ENCODE assay signal across 8 cellular contexts in the genomic region with DNA sequence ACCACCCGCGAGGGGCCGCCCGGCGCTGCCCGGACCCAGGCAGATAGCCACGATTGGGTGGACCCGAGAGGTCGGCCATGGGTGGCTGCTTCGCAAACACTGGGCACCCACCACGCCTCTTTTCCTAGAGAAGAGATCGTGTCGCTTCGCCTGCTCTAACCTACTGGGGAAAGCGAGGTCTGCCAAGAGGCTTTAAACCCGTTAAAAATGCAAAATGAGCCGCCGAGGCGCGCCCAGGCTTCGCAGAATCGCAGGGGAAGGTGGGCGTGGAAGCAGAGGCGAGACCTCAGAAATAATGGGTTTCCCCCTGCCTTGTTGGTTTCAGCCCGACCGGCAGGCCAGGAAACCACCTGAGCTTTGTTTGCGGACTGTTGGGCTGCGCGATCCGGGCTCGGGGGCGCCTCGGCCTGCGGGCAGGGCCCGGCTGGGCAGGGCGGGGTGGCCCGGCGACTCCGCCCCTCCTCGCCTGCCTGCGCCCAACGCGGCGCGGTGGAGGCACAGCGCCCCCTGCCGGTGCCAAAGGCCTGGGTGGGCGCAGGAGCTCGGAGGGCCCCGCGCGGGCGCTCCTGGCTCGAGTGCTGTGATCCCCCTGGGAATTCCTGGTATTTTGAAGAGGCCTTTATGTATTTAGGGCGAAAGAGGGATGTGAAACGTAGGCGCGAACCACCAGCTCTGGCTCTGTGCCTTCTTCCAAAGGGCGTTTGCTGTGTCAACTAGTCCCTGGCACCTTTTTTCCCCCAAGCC.
DNase-seq lines count a peak whose midpoint lies in the region; ATAC-seq lines count a peak whose summit lies in the region.

No MANE protein-coding gene starts in this region.

- peak; percentile 95 for DNase-seq in AG20443 (ENCODE audit: low spot score)
- peak; percentile 95 for DNase-seq in NCI-H345 (lab: John Stamatoyannopoulos, UW)
- DNase-seq in activated CD4-positive, alpha-beta T cell treated with anti-CD3 and anti-CD28 coated beads for 4 hours: peak; percentile 53 to 64
- DNase-seq in left kidney (ENCODE audit: low read depth, low spot score): peak; percentile 97
- DNase-seq in stimulated activated CD4-positive, alpha-beta T cell treated with anti-CD3 and anti-CD28 coated beads, Interleukin-2, amount 100 ng/mL, for 24 hours: peak; percentile 74 to 84

- peak; percentile 83 for ATAC-seq in GM19023 (IDR thresholded peaks at IDR 0.05; ENCODE audit: unreplicated experiment)
- ATAC-seq in HG03175 (IDR thresholded peaks at IDR 0.05; ENCODE audit: unreplicated experiment): peak; percentile 80

- peak overlapping the region; percentile 94 for H3K27ac ChIP-seq in cingulate gyrus (ENCODE audit: low read depth, low read length)

Comparison
In these comparisons a context has a peak if more than half of its experiments do, and no peak if none do; other contexts are left out.
1. Peak in every context shown above with its lines: DNase-seq, ATAC-seq and H3K27ac ChIP-seq.